Comparison of ENCODE assay signal across 12 cellular contexts in the genomic region with DNA sequence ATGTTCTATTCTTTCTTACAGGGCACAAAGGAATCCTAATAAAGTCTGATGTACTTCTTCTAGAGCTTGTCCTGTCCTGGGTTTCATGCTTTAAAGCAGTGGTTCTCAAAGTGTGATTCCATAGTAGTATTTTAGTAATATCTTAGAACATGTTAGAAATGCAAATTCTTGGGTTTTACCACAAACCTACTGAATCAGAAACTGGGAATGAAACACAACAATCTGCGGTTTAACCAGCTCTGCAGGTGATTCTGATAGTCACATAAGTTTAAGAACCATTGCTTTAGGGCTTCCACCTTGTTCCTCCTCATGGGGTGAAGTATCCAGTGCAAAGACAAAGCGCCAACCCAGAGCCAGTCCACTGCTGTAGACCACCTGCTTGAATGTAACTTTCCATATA. TPM values are rescaled to one million over a fixed set of nuclear protein-coding genes. Genes with fewer than 3 reads are reported as not detected.
A peak's percentile ranks its signal among the peaks of the same experiment; 100 is the strongest.
DNase-seq lines count a peak whose midpoint lies in the region; ATAC-seq, FAIRE-seq and TF ChIP-seq lines count a peak whose summit lies in the region.
"Had no signal": no experiment of that assay in that cellular context is flagged by ENCODE, and none has a peak within 500 bp of the region (broad histone marks: within the 10 kb centered on the region; RNA-seq: fewer than 3 reads in every experiment).

No MANE protein-coding gene starts in this region.

- H3K27ac Mint-ChIP-seq in endothelial cell (ENCODE audit: unreplicated experiment), result no peak overlapping the region

- H3K79me2 ChIP-seq in KMS-11 (ENCODE audit: insufficient read depth, low read depth), result no peaks in the 10 kb centered on the region
- no peaks in the 10 kb centered on the region for H3K79me2 ChIP-seq in trophoblast cell (ENCODE audit: control insufficient read depth, insufficient read depth, low read length, poor library complexity)

- no peak overlapping the region for H3K23ac ChIP-seq in trophoblast cell (ENCODE audit: low read length)

- peaks cover 8% of the 10 kb centered on the region for H3K79me1 ChIP-seq in trophoblast cell (ENCODE audit: low read length)

- peaks cover 2% of the 10 kb centered on the region for H3K4me1 Mint-ChIP-seq in endothelial cell (ENCODE audit: unreplicated experiment)

- no peaks in the 10 kb centered on the region for H3K36me3 ChIP-seq in GM06990 (ENCODE audit: control insufficient read depth, insufficient read depth, low read length)
- H3K36me3 ChIP-seq in KMS-11 (ENCODE audit: insufficient read depth), result no peaks in the 10 kb centered on the region
- no peaks in the 10 kb centered on the region for H3K36me3 ChIP-seq in trophoblast cell (ENCODE audit: control insufficient read depth in 1 of 2, insufficient read depth in 2 of 2, low read length in 2 of 2)
- H3K36me3 ChIP-seq: breast epithelium had no signal

- no peaks in the 10 kb centered on the region; the same call in 1 of the 2 replicates for H3K27me3 ChIP-seq in GM06990 (replicated peaks; ENCODE audit: control insufficient read depth, insufficient read depth, low read length)
- peaks cover 2% of the 10 kb centered on the region; the same call in 1 of the 2 replicates for H3K27me3 ChIP-seq in KMS-11 (ENCODE audit: insufficient read depth, low read depth)
- H3K27me3 ChIP-seq in trophoblast cell (ENCODE audit: insufficient read depth, low read length), result no peaks in the 10 kb centered on the region
- H3K27me3 ChIP-seq: breast epithelium had no signal

- whole genome bisulfite sequencing in trophoblast cell (ENCODE audit: extremely low coverage, insufficient coverage, insufficient read length), result no CpG with 5 or more reads among the region's 2 CpGs

- no peaks in the 10 kb centered on the region for H4K20me1 ChIP-seq in KMS-11 (ENCODE audit: insufficient read depth)

- TF ChIP-seq CTCF in GM06990 (IDR thresholded peaks at IDR 0.05; ENCODE audit: insufficient read depth, low read length, poor library complexity, severe bottlenecking) (no peak), KMS-11 (conservative IDR thresholded peaks at IDR 0.05; ENCODE audit: low read depth, low read length) (no peak), endothelial cell (IDR thresholded peaks at IDR 0.05; ENCODE audit: unreplicated experiment) (no peak)

- peaks cover 27% of the 10 kb centered on the region for H3K4me1 ChIP-seq in KMS-11 (ENCODE audit: low read depth, poor library complexity, severe bottlenecking)
- H3K4me1 ChIP-seq in trophoblast cell (ENCODE audit: control insufficient read depth in 1 of 2, insufficient read depth in 2 of 2, low read length in 2 of 2), result peaks cover 9 to 16% of the 10 kb centered on the region in 2 experiments
- H3K4me1 ChIP-seq: breast epithelium had no signal

- H3K4me2 ChIP-seq in KMS-11 (peak overlapping the region; percentile 72), trophoblast cell (ENCODE audit: low read length) (no peak overlapping the region)

- ATAC-seq in GM19397 (IDR thresholded peaks at IDR 0.05; ENCODE audit: unreplicated experiment) (peak; percentile 83), HG02884 (IDR thresholded peaks at IDR 0.05; ENCODE audit: unreplicated experiment) (peak; percentile 97)
- ATAC-seq: left ventricle myocardium superior had no signal

- H2BK12ac ChIP-seq in trophoblast cell (ENCODE audit: low read length), result no peak overlapping the region

- no peaks in the 10 kb centered on the region for H3K9me3 Mint-ChIP-seq in endothelial cell (ENCODE audit: unreplicated experiment)

- H2BK5ac ChIP-seq in trophoblast cell (ENCODE audit: low read depth, low read length, poor library complexity), result no peak overlapping the region

- no peak overlapping the region for H2AK5ac ChIP-seq in trophoblast cell (ENCODE audit: low read length)

- H4K8ac ChIP-seq in trophoblast cell (ENCODE audit: low read depth, low read length), result no peak overlapping the region

- no peak overlapping the region for H3K18ac ChIP-seq in trophoblast cell (ENCODE audit: low read length)

- no peaks in the 10 kb centered on the region for H3K27me3 Mint-ChIP-seq in endothelial cell (ENCODE audit: unreplicated experiment)

- no peaks in the 10 kb centered on the region for H3K36me3 Mint-ChIP-seq in endothelial cell (ENCODE audit: low read depth, unreplicated experiment)

- no peak overlapping the region for H2BK120ac ChIP-seq in trophoblast cell (ENCODE audit: insufficient read depth, low read length, poor library complexity)

- no peak overlapping the region for H3K14ac ChIP-seq in trophoblast cell (ENCODE audit: low read length)

- H3K9ac ChIP-seq in KMS-11, result no peak overlapping the region
- no peak overlapping the region for H3K9ac ChIP-seq in trophoblast cell (ENCODE audit: low read length)

- H3K4me3 Mint-ChIP-seq in endothelial cell (ENCODE audit: unreplicated experiment), result no peak overlapping the region

- FAIRE-seq in urothelium cell line (lab: Jason Lieb, UNC), result no peak

- no peak overlapping the region for H4K12ac ChIP-seq in trophoblast cell (ENCODE audit: low read depth, low read length)

- H4K91ac ChIP-seq in trophoblast cell (ENCODE audit: low read depth, low read length), result no peak overlapping the region

- H3K27ac ChIP-seq in KMS-11, result no peak overlapping the region
- H3K27ac ChIP-seq in trophoblast cell (ENCODE audit: low read depth, low read length), result no peak overlapping the region
- H3K27ac ChIP-seq: breast epithelium had no signal

- H3K4me3 ChIP-seq in GM06990 (replicated peaks; ENCODE audit: low read depth, low read length) (no peak overlapping the region), KMS-11 (IDR thresholded peaks at IDR 0.05; ENCODE audit: insufficient read depth, low read depth, low read length) (no peak overlapping the region), trophoblast cell (ENCODE audit: low read depth, low read length) (no peak overlapping the region)
- H3K4me3 ChIP-seq: breast epithelium had no signal

- H3K9me3 ChIP-seq in trophoblast cell (ENCODE audit: insufficient read depth, low read depth, low read length), result no peaks in the 10 kb centered on the region
- H3K9me3 ChIP-seq: breast epithelium had no signal

- no peak overlapping the region for H3K4ac ChIP-seq in trophoblast cell (ENCODE audit: low read depth, low read length)

- DNase-seq in GM06990 (ENCODE audit: extremely low read depth, insufficient read length) (peak; percentile 25), endothelial cell (ENCODE audit: low spot score) (no peak), NCI-H1930 (lab: John Stamatoyannopoulos, UW) (no peak), trophoblast cell (no peak), urothelium cell line (ENCODE audit: low spot score) (no peak)
- DNase-seq: left ventricle myocardium superior, NCI-H2171 treated with DMSO at 0.1 percent for 48 hours, posterior cingulate gyrus had no signal

- H2AFZ ChIP-seq in KMS-11 (ENCODE audit: low read depth) (no peak overlapping the region), trophoblast cell (ENCODE audit: insufficient read depth, low read length, poor library complexity) (no peak overlapping the region)

RNA-seq across cellular contexts. Expression of gene NGF, which starts 41.1 kb away (rescaled TPM):
- total RNA-seq in endothelial cell (ENCODE audit: unreplicated experiment), result 0.69 TPM
- polyA plus RNA-seq in trophoblast cell (2013), result 3.6 and 4.0 TPM in 2 replicates
